17 cellular contexts compared by ENCODE assay signal in genomic region chr14:90639641-90640040, GRCh38.
"Had no signal": no experiment of that assay in that cellular context is flagged by ENCODE, and none has a peak within 500 bp of the region (broad histone marks: within the 10 kb centered on the region; RNA-seq: fewer than 3 reads in every experiment).

No MANE protein-coding gene starts in this region.

- H3K4me3 ChIP-seq: adrenal gland, cardiac muscle cell, mucosa of descending colon, tibial artery had no signal

- H3K36me3 Mint-ChIP-seq: activated naive CD4-positive, alpha-beta T cell treated with anti-CD3 and anti-CD28 coated beads, Interleukin-2, amount 50 U/mL, for 72 hours had no signal

- H3K9me3 Mint-ChIP-seq: activated naive CD4-positive, alpha-beta T cell treated with anti-CD3 and anti-CD28 coated beads, Interleukin-2, amount 50 U/mL, for 72 hours; activated T-helper 1 cell treated with anti-CD3 and anti-CD28 coated beads, Interleukin-12 subunit alpha, Interleukin-12 subunit beta, Interleukin-2, Interleukin-4 antibody, amounts not matched to agents 30 ng/mL and 10 ng/mL and 1 ng/mL, durations not matched to agents 14 hours and 24 hours and 36 hours; naive thymus-derived CD8-positive, alpha-beta T cell had no signal

- DNase-seq: activated CD4-positive, alpha-beta T cell treated with anti-CD3 and anti-CD28 coated beads, Interleukin-2, amount 50 U/mL, for 48 hours; activated gamma-delta T cell treated with Interleukin-2 at 50 U/mL for 16 hours; adrenal gland; erythroblast; mesenchymal stem cell; mucosa of descending colon; naive thymus-derived CD8-positive, alpha-beta T cell; nucleus accumbens; stimulated activated CD4-positive, alpha-beta T cell treated with anti-CD3 and anti-CD28 coated beads, Interleukin-12 subunit alpha, Interleukin-12 subunit beta, amount 100 ng/mL, for 4 hours; stimulated activated CD4-positive, alpha-beta T cell treated with anti-CD3 and anti-CD28 coated beads, Interleukin-1b, Interleukin-23, amount 100 ng/mL, for 48 hours; stimulated activated CD8-positive, alpha-beta memory T cell treated with anti-CD3 and anti-CD28 coated beads, Interleukin-4, amount 100 ng/mL, for 48 hours; stimulated activated naive CD4-positive, alpha-beta T cell; tibial artery; WERI-Rb-1 had no signal

- H3K4me1 ChIP-seq: adrenal gland had no signal

- H3K4me1 Mint-ChIP-seq: naive thymus-derived CD8-positive, alpha-beta T cell had no signal

- H3K4me3 Mint-ChIP-seq: activated T-helper 1 cell treated with anti-CD3 and anti-CD28 coated beads, Interleukin-12 subunit alpha, Interleukin-12 subunit beta, Interleukin-2, Interleukin-4 antibody, amounts not matched to agents 30 ng/mL and 10 ng/mL and 1 ng/mL, durations not matched to agents 14 hours and 24 hours and 36 hours; naive thymus-derived CD8-positive, alpha-beta T cell had no signal

- H3K36me3 ChIP-seq: adrenal gland, cardiac muscle cell had no signal

- H3K9me3 ChIP-seq: adrenal gland, mucosa of descending colon, tibial artery had no signal

- H3K27ac ChIP-seq: adrenal gland, cardiac muscle cell, tibial artery, WERI-Rb-1 had no signal

- H3K27me3 ChIP-seq: adrenal gland, cardiac muscle cell, tibial artery had no signal

- H3K27me3 Mint-ChIP-seq: naive thymus-derived CD8-positive, alpha-beta T cell had no signal

- ATAC-seq: activated naive CD4-positive, alpha-beta T cell treated with anti-CD3 and anti-CD28 coated beads, Interleukin-2, amount 50 U/mL, for 72 hours; mucosa of descending colon; naive thymus-derived CD8-positive, alpha-beta T cell had no signal

- H3K27ac Mint-ChIP-seq: activated naive CD4-positive, alpha-beta T cell treated with anti-CD3 and anti-CD28 coated beads, Interleukin-2, amount 50 U/mL, for 72 hours; activated T-helper 1 cell treated with anti-CD3 and anti-CD28 coated beads, Interleukin-12 subunit alpha, Interleukin-12 subunit beta, Interleukin-2, Interleukin-4 antibody, amounts not matched to agents 30 ng/mL and 10 ng/mL and 1 ng/mL, durations not matched to agents 14 hours and 24 hours and 36 hours; naive thymus-derived CD8-positive, alpha-beta T cell had no signal
